In the genomic region with DNA sequence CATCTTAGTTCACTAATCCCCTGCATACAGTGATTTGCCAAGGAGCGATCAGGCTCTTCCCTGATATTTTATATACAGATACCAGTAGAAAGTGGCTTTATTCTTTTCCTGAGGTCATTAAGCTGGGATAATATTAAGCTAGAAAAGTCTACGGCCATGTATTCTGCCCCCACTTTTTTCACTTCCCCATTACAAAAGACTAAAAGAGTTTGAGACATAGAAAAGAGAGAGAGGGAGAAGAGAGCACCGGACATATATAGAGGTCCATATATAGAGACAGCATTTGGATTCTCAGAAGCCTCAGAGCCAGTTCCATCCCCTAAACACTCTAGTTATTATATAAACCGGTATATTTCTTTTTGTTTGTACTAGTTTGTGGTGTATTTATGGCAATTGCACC, we compare ENCODE assay signal across 27 cellular contexts.
"Had no signal": no experiment of that assay in that cellular context is flagged by ENCODE, and none has a peak within 500 bp of the region (broad histone marks: within the 10 kb centered on the region; RNA-seq: fewer than 3 reads in every experiment).

No MANE protein-coding gene starts in this region.

- H3K36me3 ChIP-seq: esophagus muscularis mucosa, gastroesophageal sphincter, heart left ventricle, neutrophil, right lobe of liver, thoracic aorta, tibial nerve, upper lobe of left lung had no signal

- FAIRE-seq: endothelial cell of umbilical vein, kidney, small intestine, urothelium cell line had no signal

- H3K4me3 ChIP-seq: esophagus muscularis mucosa, gastroesophageal sphincter, heart left ventricle, hepatocyte, lung, right lobe of liver, thoracic aorta, tibial nerve, upper lobe of left lung had no signal

- H3K4me1 Mint-ChIP-seq: memory B cell; neural crest cell; stimulated activated naive B cell treated with anti-CD40 and anti-IgM and Interleukin-4, amounts not matched to agents 10 μg/mL and 1 μg/mL and 100 μg/mL, for 72 hours had no signal

- H3K27me3 Mint-ChIP-seq: stimulated activated naive B cell treated with anti-CD40 and anti-IgM and Interleukin-4, amounts not matched to agents 10 μg/mL and 1 μg/mL and 100 μg/mL, for 72 hours had no signal

- H3K27ac Mint-ChIP-seq: memory B cell; natural killer cell treated with Interleukin-12 subunit alpha and Interleukin-12 subunit beta and Interleukin-15 and Interleukin-18, amount 100 ng/mL, for 72 hours; progenitor cell of endocrine pancreas; stimulated activated naive B cell treated with anti-CD40 and anti-IgM and Interleukin-4, amounts not matched to agents 10 μg/mL and 1 μg/mL and 100 μg/mL, for 72 hours; stimulated activated naive CD8-positive, alpha-beta T cell treated with anti-CD3 and anti-CD28 coated beads, Interleukin-15, Interleukin-2, amounts not matched to agents 100 ng/mL and 50 ng/mL, for 24 hours had no signal

- H3K4me3 Mint-ChIP-seq: memory B cell; natural killer cell treated with Interleukin-12 subunit alpha and Interleukin-12 subunit beta and Interleukin-15 and Interleukin-18, amount 100 ng/mL, for 72 hours; neural crest cell; stimulated activated naive B cell treated with anti-CD40 and anti-IgM and Interleukin-4, amounts not matched to agents 10 μg/mL and 1 μg/mL and 100 μg/mL, for 72 hours; stimulated activated naive CD8-positive, alpha-beta T cell treated with anti-CD3 and anti-CD28 coated beads, Interleukin-15, Interleukin-2, amounts not matched to agents 100 ng/mL and 50 ng/mL, for 24 hours had no signal

- H3K27ac ChIP-seq: esophagus muscularis mucosa, foreskin keratinocyte, gastroesophageal sphincter, heart left ventricle, hepatocyte, neutrophil, parathyroid adenoma, right lobe of liver, thoracic aorta, tibial nerve, upper lobe of left lung had no signal

- H3K36me3 Mint-ChIP-seq: memory B cell; natural killer cell treated with Interleukin-12 subunit alpha and Interleukin-12 subunit beta and Interleukin-15 and Interleukin-18, amount 100 ng/mL, for 72 hours; stimulated activated naive B cell treated with anti-CD40 and anti-IgM and Interleukin-4, amounts not matched to agents 10 μg/mL and 1 μg/mL and 100 μg/mL, for 72 hours had no signal

- DNase-seq: dermis blood vessel endothelial cell; effector memory CD4-positive, alpha-beta T cell; foreskin keratinocyte; heart left ventricle; kidney; right lobe of liver; small intestine; stimulated activated CD4-positive, alpha-beta T cell treated with anti-CD3 and anti-CD28 coated beads, Interleukin-15, amount 100 ng/mL, for 24 hours; stimulated activated CD4-positive, alpha-beta T cell treated with anti-CD3 and anti-CD28 coated beads, Interleukin-2, amount 100 ng/mL, for 48 hours; stimulated activated naive B cell treated with anti-CD40 and anti-IgM and Interleukin-4, amounts not matched to agents 10 μg/mL and 1 μg/mL and 100 μg/mL, for 72 hours; upper lobe of left lung had no signal

- H3K9me3 ChIP-seq: esophagus muscularis mucosa, gastroesophageal sphincter, heart left ventricle, neutrophil, right lobe of liver, thoracic aorta, tibial nerve, upper lobe of left lung had no signal

- H3K4me1 ChIP-seq: esophagus muscularis mucosa, foreskin keratinocyte, gastroesophageal sphincter, heart left ventricle, parathyroid adenoma, right lobe of liver, tibial nerve, upper lobe of left lung had no signal

- H3K9me3 Mint-ChIP-seq: natural killer cell treated with Interleukin-12 subunit alpha and Interleukin-12 subunit beta and Interleukin-15 and Interleukin-18, amount 100 ng/mL, for 72 hours had no signal

- ATAC-seq: foreskin keratinocyte; gastroesophageal sphincter; heart left ventricle; left lobe of liver; natural killer cell treated with Interleukin-12 subunit alpha and Interleukin-12 subunit beta and Interleukin-15 and Interleukin-18, amount 100 ng/mL, for 72 hours; right lobe of liver; stimulated activated naive B cell treated with anti-CD40 and anti-IgM and Interleukin-4, amounts not matched to agents 10 μg/mL and 1 μg/mL and 100 μg/mL, for 72 hours had no signal

- H3K27me3 ChIP-seq: foreskin keratinocyte, gastroesophageal sphincter, hepatocyte, neutrophil, right lobe of liver, tibial nerve, upper lobe of left lung had no signal
